ENCODE assay signal across 26 cellular contexts in genomic region chr18:73923866-73924265, GRCh38.
"Had no signal": no experiment of that assay in that cellular context is flagged by ENCODE, and none has a peak within 500 bp of the region (broad histone marks: within the 10 kb centered on the region; RNA-seq: fewer than 3 reads in every experiment).

No MANE protein-coding gene starts in this region.

- ATAC-seq: activated CD4-positive, CD25-positive, alpha-beta regulatory T cell treated with anti-CD3 and anti-CD28 coated beads, Interleukin-2, amount 50 U/mL, for 24 hours; activated CD8-positive, alpha-beta memory T cell treated with anti-CD3 and anti-CD28 coated beads, Interleukin-2, amount 10 ng/mL, durations not matched to agents 7 days and 5 days; activated CD8-positive, alpha-beta T cell treated with anti-CD3 and anti-CD28 coated beads, Interleukin-2, amount 10 ng/mL, durations not matched to agents 7 days and 5 days; activated naive CD8-positive, alpha-beta T cell treated with anti-CD3 and anti-CD28 coated beads, Interleukin-2, amount 50 U/mL, for 24 hours; foreskin keratinocyte; heart right ventricle; naive thymus-derived CD4-positive, alpha-beta T cell; psoas muscle; stimulated activated memory B cell treated with anti-CD40 and anti-IgM and Interleukin-4, amounts not matched to agents 10 μg/mL and 1 μg/mL and 100 μg/mL, for 72 hours; stimulated activated naive CD8-positive, alpha-beta T cell treated with anti-CD3 and anti-CD28 coated beads, Interleukin-15, amount 100 ng/mL, for 72 hours had no signal

- H3K36me3 ChIP-seq: heart right ventricle, sigmoid colon, thyroid gland, upper lobe of left lung, WERI-Rb-1 had no signal

- H3K27me3 ChIP-seq: foreskin keratinocyte, heart right ventricle, sigmoid colon, thyroid gland, upper lobe of left lung had no signal

- DNase-seq: activated CD4-positive, alpha-beta T cell treated with anti-CD3 and anti-CD28 coated beads, Interleukin-2, amount 10 ng/mL, durations not matched to agents 7 days and 5 days; activated CD8-positive, alpha-beta memory T cell treated with anti-CD3 and anti-CD28 coated beads, Interleukin-2, amount 10 ng/mL, durations not matched to agents 7 days and 5 days; activated CD8-positive, alpha-beta T cell treated with anti-CD3 and anti-CD28 coated beads, Interleukin-2, amount 10 ng/mL, durations not matched to agents 7 days and 5 days; activated naive CD8-positive, alpha-beta T cell treated with anti-CD3 and anti-CD28 coated beads, Interleukin-2, amount 50 U/mL, for 24 hours; activated T-cell treated with anti-CD3 and anti-CD28 coated beads, Interleukin-2, amount 50 U/mL, for 48 hours; anterior cingulate cortex; effector CD8-positive, alpha-beta T cell; heart right ventricle; midbrain; naive thymus-derived CD4-positive, alpha-beta T cell; occipital lobe; psoas muscle; sigmoid colon; small intestine; stimulated activated CD4-positive, alpha-beta T cell treated with anti-CD3 and anti-CD28 coated beads, Interleukin-1b, Interleukin-23, amount 100 ng/mL, for 48 hours; stimulated activated CD4-positive, alpha-beta T cell treated with anti-CD3 and anti-CD28 coated beads, Interleukin-4, amount 100 ng/mL, for 4 hours; stimulated activated CD8-positive, alpha-beta memory T cell treated with anti-CD3 and anti-CD28 coated beads, Interleukin-4, amount 100 ng/mL, for 48 hours; stimulated activated naive CD8-positive, alpha-beta T cell treated with anti-CD3 and anti-CD28 coated beads, Interleukin-15, amount 100 ng/mL, for 72 hours; substantia nigra; T-helper 1 cell; thyroid gland; upper lobe of left lung; WERI-Rb-1 had no signal

- H3K4me3 ChIP-seq: heart right ventricle, psoas muscle, sigmoid colon, thyroid gland, upper lobe of left lung had no signal
